ENCODE assay signal across 15 cellular contexts in the genomic region with DNA sequence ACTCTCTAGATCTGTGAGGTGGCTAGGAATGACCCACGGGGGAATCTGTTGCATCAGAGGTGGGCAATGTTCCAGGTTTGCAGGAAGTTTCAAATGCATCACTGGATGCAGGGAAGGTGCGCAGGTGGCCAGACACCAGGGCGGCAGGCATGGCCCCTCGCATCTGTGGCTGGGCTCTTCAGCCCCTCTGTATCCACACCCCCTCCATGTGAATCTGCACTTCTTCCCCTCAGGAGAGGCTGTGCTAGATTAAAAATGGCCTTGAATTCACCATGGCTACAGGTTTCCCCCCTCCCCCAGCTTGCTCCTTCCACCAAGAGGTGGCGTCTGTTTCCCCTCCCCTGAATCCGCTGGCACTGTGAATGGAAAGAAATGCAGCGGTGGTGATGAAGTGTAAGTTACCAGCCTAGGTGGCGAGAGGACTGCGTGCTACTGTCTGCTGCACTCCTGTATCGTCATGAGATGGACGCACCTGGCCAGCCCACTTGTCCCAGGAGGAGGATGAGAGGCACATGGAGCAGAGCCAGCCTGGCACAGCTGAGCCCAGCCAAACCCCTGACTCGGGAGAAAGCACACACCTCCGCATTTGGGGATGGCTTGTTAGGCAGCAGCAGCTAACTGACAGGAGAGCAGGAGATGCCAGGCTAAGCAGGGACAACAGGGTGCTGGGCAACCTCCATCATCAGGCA. TPM values are rescaled to one million over a fixed set of nuclear protein-coding genes. Genes with fewer than 3 reads are reported as not detected.
DNase-seq lines count a peak whose midpoint lies in the region; ATAC-seq, FAIRE-seq and TF ChIP-seq lines count a peak whose summit lies in the region.
"Had no signal": no experiment of that assay in that cellular context is flagged by ENCODE, and none has a peak within 500 bp of the region (broad histone marks: within the 10 kb centered on the region; RNA-seq: fewer than 3 reads in every experiment).

No MANE protein-coding gene starts in this region.

- DNase-seq in NCI-H510A treated with DMSO at 0.1 percent for 48 hours (lab: John Stamatoyannopoulos, UW) (peak; percentile 51), NCI-H510A (lab: John Stamatoyannopoulos, UW) (no peak), HTR-8/SVneo (ENCODE audit: insufficient read length, low spot score) (no peak), choroid plexus epithelial cell (ENCODE audit: low read depth) (no peak), pancreas (peak in 5 of 6 donors; percentile 31 to 66 (median 40)), A172 (ENCODE audit: low spot score) (no peak), nephron progenitor cell (no peak)
- DNase-seq: activated CD4-positive, alpha-beta T cell treated with anti-CD3 and anti-CD28 coated beads, Interleukin-2, amount 50 U/mL, for 48 hours; mammary epithelial cell; NCI-H2227 treated with DMSO at 0.1 percent for 48 hours had no signal

- 28 to 38% methylated on average over 13 of the region's 13 CpGs for WGBS in pancreas, 2 donors

- H3K27me3 Mint-ChIP-seq in nephron progenitor cell (ENCODE audit: low read depth, poor library complexity), result peaks cover 31% of the 10 kb centered on the region

- H3K36me3 ChIP-seq in pancreas, result no peaks in the 10 kb centered on the region

- intact Hi-C loops in pancreas (cut with DNase I), result no loop called here

- no peak overlapping the region for H3K27ac ChIP-seq in pancreas

- ATAC-seq in pancreas (peak; percentile 69 to 93 (median 82)), GM19455 (IDR thresholded peaks at IDR 0.05; ENCODE audit: unreplicated experiment) (no peak)

- peaks cover 7% of the 10 kb centered on the region for H3K4me1 Mint-ChIP-seq in nephron progenitor cell

- no peak overlapping the region for H3K4me3 ChIP-seq in choroid plexus epithelial cell (ENCODE audit: low read depth, low read length)
- H3K4me3 ChIP-seq in pancreas, result no peak overlapping the region

- H3K4me3 Mint-ChIP-seq in nephron progenitor cell, result no peak overlapping the region
- H3K4me3 Mint-ChIP-seq: activated naive CD8-positive, alpha-beta T cell; dendritic cell treated with granulocyte-macrophage colony-stimulating factor and Interleukin-4, amounts not matched to agents 40 ng/mL and 50 ng/mL, for 4 days had no signal

- FAIRE-seq in HTR-8/SVneo (lab: Jason Lieb, UNC) (peak; percentile 65), pancreas (lab: Jason Lieb, UNC) (no peak)
- FAIRE-seq: frontal cortex had no signal

- peaks cover 28% of the 10 kb centered on the region for H3K9me3 Mint-ChIP-seq in nephron progenitor cell

- no peak overlapping the region for H3K27ac Mint-ChIP-seq in nephron progenitor cell
- H3K27ac Mint-ChIP-seq: activated naive CD8-positive, alpha-beta T cell; dendritic cell treated with granulocyte-macrophage colony-stimulating factor and Interleukin-4, amounts not matched to agents 40 ng/mL and 50 ng/mL, for 4 days had no signal

- H3K36me3 Mint-ChIP-seq in nephron progenitor cell (ENCODE audit: low read depth), result peaks cover 5% of the 10 kb centered on the region
- H3K36me3 Mint-ChIP-seq: activated naive CD8-positive, alpha-beta T cell had no signal

- H3K4me1 ChIP-seq in pancreas, result peaks cover 0 to 5% (median 0%) of the 10 kb centered on the region in 3 donors

- H3K27me3 ChIP-seq in pancreas, result no peaks in the 10 kb centered on the region

- H3K9me3 ChIP-seq in pancreas, result no peaks in the 10 kb centered on the region

- peak; percentile 21 for TF ChIP-seq CTCF in choroid plexus epithelial cell (conservative IDR thresholded peaks at IDR 0.05; ENCODE audit: low read depth, low read length)
- TF ChIP-seq CTCF in pancreas (IDR thresholded peaks at IDR 0.05), result no peak
- TF ChIP-seq CTCF in nephron progenitor cell (IDR thresholded peaks at IDR 0.05), result no peak

RNA-seq across cellular contexts. Expression of a gene that starts 26.3 kb away (rescaled TPM):
- under 1 TPM in 1 of 6 donors, not detected in 5; 0.16 TPM for total RNA-seq in pancreas
- polyA plus RNA-seq in pancreas, result not detected
- not detected in 2 replicates for total RNA-seq in A172 (2014; rRNA removed; shearing (Covaris generic))
- total RNA-seq: frontal cortex, mammary epithelial cell, pulmonary artery endothelial cell had no signal
- polyA plus RNA-seq: mammary epithelial cell had no signal

Comparison
In these comparisons a context has a peak if more than half of its experiments do, and no peak if none do; other contexts are left out.
1. DNase-seq: peak in NCI-H510A treated with DMSO at 0.1 percent for 48 hours (single experiment) and pancreas (5 of 6); none in NCI-H510A (single experiment), HTR-8/SVneo (single experiment), choroid plexus epithelial cell (single experiment), A172 (single experiment) and nephron progenitor cell (single experiment).